ENCODE assay signal across 28 cellular contexts in genomic region chr10:106440767-106441166, GRCh38.
"Had no signal": no experiment of that assay in that cellular context is flagged by ENCODE, and none has a peak within 500 bp of the region (broad histone marks: within the 10 kb centered on the region; RNA-seq: fewer than 3 reads in every experiment).

No MANE protein-coding gene starts in this region.

- DNase-seq: activated CD4-positive, alpha-beta T cell treated with anti-CD3 and anti-CD28 coated beads for 48 hours; activated CD4-positive, alpha-beta T cell treated with anti-CD3 and anti-CD28 coated beads, Interleukin-2, amount 50 U/mL, for 4 hours; activated CD4-positive, CD25-positive, alpha-beta regulatory T cell treated with anti-CD3 and anti-CD28 coated beads, Interleukin-2, amount 50 U/mL, for 72 hours; activated CD8-positive, alpha-beta memory T cell treated with anti-CD3 and anti-CD28 coated beads, Interleukin-2, amount 50 U/mL, for 48 hours; activated CD8-positive, alpha-beta T cell treated with anti-CD3 and anti-CD28 coated beads, Interleukin-2, amount 10 ng/mL, durations not matched to agents 7 days and 5 days; activated effector memory CD4-positive, alpha-beta T cell treated with Interleukin-2 at 50 U/mL for 16 hours; activated naive CD4-positive, alpha-beta T cell; activated T-cell treated with anti-CD3 and anti-CD28 coated beads, Interleukin-2, amount 50 U/mL, for 1 hour; aorta; body of pancreas; cerebellar nuclear complex; Kasumi-1; NCI-H1092; NCI-H1417; NCI-H2029; NCI-H2107; NCI-H2171 treated with DMSO at 0.1 percent for 48 hours; NCI-H226; NCI-H526; NCI-H82; NK-92 treated with Interleukin-12 subunit alpha and Interleukin-12 subunit beta, amount 100 ng/mL, for 24 hours; OCI-M1; Peyer's patch; SHP77 treated with DMSO at 0.1 percent for 48 hours had no signal

- H3K36me3 ChIP-seq: cardiac muscle cell, Peyer's patch had no signal

- H3K4me3 ChIP-seq: body of pancreas, cardiac muscle cell, K562, Peyer's patch had no signal

- H3K4me1 ChIP-seq: body of pancreas, Peyer's patch had no signal

- H3K27me3 Mint-ChIP-seq: activated naive CD4-positive, alpha-beta T cell treated with anti-CD3 and anti-CD28 coated beads, Interleukin-2, amount 50 U/mL, for 24 hours had no signal

- H3K9me3 Mint-ChIP-seq: activated naive CD4-positive, alpha-beta T cell treated with anti-CD3 and anti-CD28 coated beads, Interleukin-2, amount 50 U/mL, for 24 hours; T-helper 1 cell treated with Interleukin-12 subunit alpha and Interleukin-12 subunit beta and Interleukin-4 antibody, amounts not matched to agents 30 μg/mL and 1 μg/mL, for 36 hours had no signal

- FAIRE-seq: K562 had no signal

- H3K4me3 Mint-ChIP-seq: activated CD8-positive, alpha-beta T cell treated with anti-CD3 and anti-CD28 coated beads, Interleukin-2, amount 10 ng/mL, durations not matched to agents 7 days and 5 days; activated naive CD4-positive, alpha-beta T cell treated with anti-CD3 and anti-CD28 coated beads, Interleukin-2, amount 50 U/mL, for 24 hours; T-helper 1 cell treated with Interleukin-12 subunit alpha and Interleukin-12 subunit beta and Interleukin-4 antibody, amounts not matched to agents 30 μg/mL and 1 μg/mL, for 36 hours had no signal

- H3K4me1 Mint-ChIP-seq: activated naive CD4-positive, alpha-beta T cell treated with anti-CD3 and anti-CD28 coated beads, Interleukin-2, amount 50 U/mL, for 24 hours had no signal

- H3K27ac Mint-ChIP-seq: activated CD8-positive, alpha-beta T cell treated with anti-CD3 and anti-CD28 coated beads, Interleukin-2, amount 10 ng/mL, durations not matched to agents 7 days and 5 days; activated naive CD4-positive, alpha-beta T cell treated with anti-CD3 and anti-CD28 coated beads, Interleukin-2, amount 50 U/mL, for 24 hours; T-helper 1 cell treated with Interleukin-12 subunit alpha and Interleukin-12 subunit beta and Interleukin-4 antibody, amounts not matched to agents 30 μg/mL and 1 μg/mL, for 36 hours had no signal

- H3K9me3 ChIP-seq: body of pancreas, Peyer's patch had no signal

- H3K27me3 ChIP-seq: body of pancreas, cardiac muscle cell, Peyer's patch had no signal

- ATAC-seq: activated CD8-positive, alpha-beta T cell treated with anti-CD3 and anti-CD28 coated beads, Interleukin-2, amount 10 ng/mL, durations not matched to agents 7 days and 5 days; body of pancreas; K562 had no signal

- H3K27ac ChIP-seq: body of pancreas, cardiac muscle cell, Peyer's patch had no signal

- H3K36me3 Mint-ChIP-seq: activated naive CD4-positive, alpha-beta T cell treated with anti-CD3 and anti-CD28 coated beads, Interleukin-2, amount 50 U/mL, for 24 hours had no signal
